13 cellular contexts compared by ENCODE assay signal in genomic region chr5:159877894-159878448, GRCh38. TPM values are rescaled to one million over a fixed set of nuclear protein-coding genes. Genes with fewer than 3 reads are reported as not detected.
DNase-seq lines count a peak whose midpoint lies in the region; ATAC-seq, FAIRE-seq and TF ChIP-seq lines count a peak whose summit lies in the region.
"Had no signal": no experiment of that assay in that cellular context is flagged by ENCODE, and none has a peak within 500 bp of the region (broad histone marks: within the 10 kb centered on the region; RNA-seq: fewer than 3 reads in every experiment).

No MANE protein-coding gene starts in this region.

- TF ChIP-seq CTCF in A549 (IDR thresholded peaks at IDR 0.05): no peak
- no peak for TF ChIP-seq CTCF in PC-9 (conservative IDR thresholded peaks at IDR 0.05)
- no peak for TF ChIP-seq CTCF in ovary (IDR thresholded peaks at IDR 0.05)
- TF ChIP-seq CTCF in endothelial cell (IDR thresholded peaks at IDR 0.05; ENCODE audit: unreplicated experiment): no peak

- CTCF ChIA-PET in A549 (lab: Yijun Ruan, JAX): interaction anchor here (1.1 to 1.3 kb wide), 2 partner anchors 9 to 19 kb away, joined by 3 to 4 read pairs; no protein-coding TSS in a partner anchor
- CTCF ChIA-PET in PC-9 (lab: Charles Lee): no interaction called here
- CTCF ChIA-PET in activated naive CD4-positive, alpha-beta T cell treated with anti-CD3 and anti-CD28 coated beads for 36 hours (lab: Charles Lee): interaction anchor here (0.6 kb wide), 1 partner anchor 99 kb away, joined by 3 read pairs; no protein-coding TSS in a partner anchor

- no peak overlapping the region for H3K4me3 ChIP-seq in A549
- H3K4me3 ChIP-seq in PC-9: no peak overlapping the region
- no peak overlapping the region for H3K4me3 ChIP-seq in ovary
- H3K4me3 ChIP-seq: smooth muscle cell had no signal

- no TSS peak for BruUV-seq in PC-9 (replicated peaks; lab: Mats Ljungman, UMichigan)

- H3K27ac ChIP-seq in A549 (peak overlapping the region; percentile 76 to 85), PC-9 (no peak overlapping the region), ovary (peak overlapping the region; percentile 4 to 85)
- H3K27ac ChIP-seq: WERI-Rb-1 had no signal

- H4K20me1 ChIP-seq in PC-9 (ENCODE audit: insufficient read depth): no peaks in the 10 kb centered on the region

- no peaks in the 10 kb centered on the region for H3K9me3 ChIP-seq in A549
- H3K9me3 ChIP-seq in PC-9 (ENCODE audit: insufficient read depth, low read depth): no peaks in the 10 kb centered on the region
- no peaks in the 10 kb centered on the region for H3K9me3 ChIP-seq in ovary

- H3K27me3 ChIP-seq in PC-9 (ENCODE audit: insufficient read depth, low read depth) (no peaks in the 10 kb centered on the region), ovary (no peaks in the 10 kb centered on the region)

- H3K79me2 ChIP-seq in PC-9 (ENCODE audit: low read depth): no peaks in the 10 kb centered on the region

- H3K4me1 ChIP-seq in A549 (peaks cover 40% of the 10 kb centered on the region), PC-9 (replicated peaks; ENCODE audit: insufficient read depth) (peaks cover 36% of the 10 kb centered on the region), ovary (ENCODE audit: insufficient read depth) (peaks cover 17% of the 10 kb centered on the region)

- no peaks in the 10 kb centered on the region for H3K9me3 Mint-ChIP-seq in activated naive CD4-positive, alpha-beta T cell treated with anti-CD3 and anti-CD28 coated beads for 36 hours
- H3K9me3 Mint-ChIP-seq in endothelial cell (ENCODE audit: unreplicated experiment): no peaks in the 10 kb centered on the region

- H3K4me2 ChIP-seq in A549 (no peak overlapping the region), PC-9 (no peak overlapping the region)

- no peaks in the 10 kb centered on the region for H3K9me2 ChIP-seq in PC-9 (ENCODE audit: insufficient read depth)

- no peak overlapping the region for H3K4me3 Mint-ChIP-seq in activated naive CD4-positive, alpha-beta T cell treated with anti-CD3 and anti-CD28 coated beads for 36 hours
- no peak overlapping the region for H3K4me3 Mint-ChIP-seq in endothelial cell (ENCODE audit: unreplicated experiment)

- intact Hi-C loops in PC-9 (cut with micrococcal nuclease; ENCODE audit: unreplicated experiment): loop anchor here (2.0 kb wide), 3 partner anchors 27 to 51 kb away; no protein-coding TSS in a partner anchor
- intact Hi-C loops in Right ventricle myocardium superior (cut with DNase I): no loop called here
- intact Hi-C loops in ovary (cut with DNase I): no loop called here
- intact Hi-C loops in activated naive CD4-positive, alpha-beta T cell treated with anti-CD3 and anti-CD28 coated beads for 36 hours (cut with micrococcal nuclease): no loop called here

- WGBS in A549 (ENCODE audit: missing lambda C conversion rate): 93% methylated on average over 7 of the region's 7 CpGs
- 1 to 22% (median 4%) methylated on average over 7 of the region's 7 CpGs for WGBS in ovary, 3 donors

- peaks cover 32% of the 10 kb centered on the region for H3K27me3 Mint-ChIP-seq in activated naive CD4-positive, alpha-beta T cell treated with anti-CD3 and anti-CD28 coated beads for 36 hours (ENCODE audit: low read depth)
- H3K27me3 Mint-ChIP-seq in endothelial cell (ENCODE audit: unreplicated experiment): peaks cover 7% of the 10 kb centered on the region

- DNase-seq in A549 (ENCODE audit: low read depth in 1 of 2, low spot score in 1 of 2) (no peak), PC-9 (no peak), Right ventricle myocardium superior (peak; percentile 79), ovary (peak; percentile 87 to 95 (median 89)), SHP77 treated with DMSO at 0.1 percent for 48 hours (lab: John Stamatoyannopoulos, UW) (no peak), endothelial cell (ENCODE audit: low spot score) (no peak)
- no peak for DNase-seq in activated naive CD4-positive, alpha-beta T cell treated with anti-CD3 and anti-CD28 coated beads for 36 hours
- no peak for DNase-seq in stimulated activated CD4-positive, alpha-beta T cell treated with anti-CD3 and anti-CD28 coated beads, Interleukin-4, amount 100 ng/mL, for 4 hours
- DNase-seq: activated T-cell treated with anti-CD3 and anti-CD28 coated beads for 4 hours, GDM1 had no signal

- no peak overlapping the region for H3K27ac Mint-ChIP-seq in activated naive CD4-positive, alpha-beta T cell treated with anti-CD3 and anti-CD28 coated beads for 36 hours
- H3K27ac Mint-ChIP-seq in endothelial cell (ENCODE audit: unreplicated experiment): no peak overlapping the region

- no peak for ATAC-seq in A549
- peak; percentile 87 for ATAC-seq in Right ventricle myocardium superior (ENCODE audit: poor library complexity)

- TF ChIP-seq POLR2A in A549 (IDR thresholded peaks at IDR 0.05; ENCODE audit: low read length) (no peak), ovary (IDR thresholded peaks at IDR 0.05) (no peak)

- H3K36me3 ChIP-seq in PC-9 (ENCODE audit: low read depth) (no peaks in the 10 kb centered on the region), ovary (no peaks in the 10 kb centered on the region)
- H3K36me3 ChIP-seq: WERI-Rb-1 had no signal

- POLR2A ChIA-PET in A549 (lab: Yijun Ruan, JAX): no interaction called here
- POLR2A ChIA-PET in PC-9 (lab: Charles Lee; ENCODE audit: unreplicated experiment): no interaction called here

- H3F3A ChIP-seq in PC-9 (ENCODE audit: insufficient read depth, low read depth): peaks cover 8% of the 10 kb centered on the region; the same call in 1 of the 2 replicates

- no peaks in the 10 kb centered on the region for H3K36me3 Mint-ChIP-seq in activated naive CD4-positive, alpha-beta T cell treated with anti-CD3 and anti-CD28 coated beads for 36 hours (ENCODE audit: low read depth)
- no peaks in the 10 kb centered on the region for H3K36me3 Mint-ChIP-seq in endothelial cell (ENCODE audit: low read depth, unreplicated experiment)

- TF ChIP-seq EP300 in A549 (IDR thresholded peaks at IDR 0.05) (no peak), ovary (IDR thresholded peaks at IDR 0.05) (no peak)

- no peak for TF ChIP-seq RAD21 in A549 (conservative IDR thresholded peaks at IDR 0.05 in 1 of 2, IDR thresholded peaks at IDR 0.05 in 1 of 2)

- no peaks in the 10 kb centered on the region for H3K4me1 Mint-ChIP-seq in activated naive CD4-positive, alpha-beta T cell treated with anti-CD3 and anti-CD28 coated beads for 36 hours (ENCODE audit: low read depth)
- peaks cover 10% of the 10 kb centered on the region for H3K4me1 Mint-ChIP-seq in endothelial cell (ENCODE audit: unreplicated experiment)

- no peak for FAIRE-seq in A549 (lab: Jason Lieb, UNC)
- FAIRE-seq: frontal cortex had no signal

- peak overlapping the region; percentile 68 for H2AFZ ChIP-seq in PC-9

TF ChIP-seq in A549, 52 proteins besides CTCF, POLR2A, EP300 and RAD21 (continues in another document):
- no peak for TF ChIP-seq KDM1A (IDR thresholded peaks at IDR 0.05; ENCODE audit: low read depth)
- no peak for TF ChIP-seq BCL3 (IDR thresholded peaks at IDR 0.05)
- TF ChIP-seq MAFK (IDR thresholded peaks at IDR 0.05; ENCODE audit: partially characterized antibody): no peak
- no peak for TF ChIP-seq ATOH8 (CRISPR knock-in tag; IDR thresholded peaks at IDR 0.05; ENCODE audit: low read depth)
- no peak for TF ChIP-seq POLR2AphosphoS2 (conservative IDR thresholded peaks at IDR 0.05; ENCODE audit: low read length)
- no peak for TF ChIP-seq HOXA7 (CRISPR knock-in tag; IDR thresholded peaks at IDR 0.05)
- TF ChIP-seq TP53 (CRISPR knock-in tag; IDR thresholded peaks at IDR 0.05): no peak
- no peak for TF ChIP-seq ELK1 (IDR thresholded peaks at IDR 0.05; ENCODE audit: low read depth, low read length)
- TF ChIP-seq TFCP2L1 (CRISPR knock-in tag; IDR thresholded peaks at IDR 0.05): no peak
- no peak for TF ChIP-seq ESRRA (IDR thresholded peaks at IDR 0.05; ENCODE audit: borderline replicate concordance, low read length)
- no peak for TF ChIP-seq SMC3 (IDR thresholded peaks at IDR 0.05)

RNA-seq across cellular contexts. Expression of gene ADRA1B, which starts 38.3 kb away (rescaled TPM):
- polyA plus RNA-seq in A549 (2011; rRNA removed) (4.4 and 5.1 TPM in 2 replicates), A549 (2017; fragmentation: RNase III; extraction: RNeasy Plus Mini Kit Qiagen cat#74134 plus additional on column Dnase treatment) (6.5 to 10.0 TPM (median 8.5 TPM) in 3 replicates), ovary (1 to 10 TPM in 1 of 2 donors, under 1 TPM in 1; 0.87 to 1.9 TPM)
- 6.5 and 10.7 TPM in 2 replicates for polyA plus RNA-seq in A549 (2012; cell fraction: cytosol; rRNA removed)
- polyA plus RNA-seq in A549 (2012; cell fraction: nucleus; rRNA removed): 8.3 and 12.5 TPM in 2 replicates
- polyA minus RNA-seq in A549 (2011; rRNA and poly(A)+ RNA removed): 6.8 and 10.2 TPM in 2 replicates
- total RNA-seq in PC-9 (2021) (4.6 and 6.0 TPM in 2 replicates), Right ventricle myocardium superior (1.5 TPM), ovary (1 to 10 TPM in 6 of 7 donors, under 1 TPM in 1; 0.95 to 9.1 (median 3.6) TPM), endothelial cell (ENCODE audit: unreplicated experiment) (not detected)
- total RNA-seq in activated naive CD4-positive, alpha-beta T cell treated with anti-CD3 and anti-CD28 coated beads for 36 hours: not detected

Comparison
In these comparisons a context has a peak if more than half of its experiments do, and no peak if none do; other contexts are left out.
1. DNase-seq: peak in Right ventricle myocardium superior (single experiment) and ovary (5 of 5); none in A549 (0 of 2), PC-9 (0 of 2), activated naive CD4-positive, alpha-beta T cell treated with anti-CD3 and anti-CD28 coated beads for 36 hours (single experiment), stimulated activated CD4-positive, alpha-beta T cell treated with anti-CD3 and anti-CD28 coated beads, Interleukin-4, amount 100 ng/mL, for 4 hours (0 of 2), SHP77 treated with DMSO at 0.1 percent for 48 hours (single experiment) and endothelial cell (single experiment).